Comparison of ENCODE assay signal across 22 cellular contexts in genomic region chr5:89297111-89297510, GRCh38.
A peak's percentile ranks its signal among the peaks of the same experiment; 100 is the strongest.
DNase-seq lines count a peak whose midpoint lies in the region; ATAC-seq lines count a peak whose summit lies in the region.
"Had no signal": no experiment of that assay in that cellular context is flagged by ENCODE, and none has a peak within 500 bp of the region (broad histone marks: within the 10 kb centered on the region; RNA-seq: fewer than 3 reads in every experiment).

No MANE protein-coding gene starts in this region.

- no peak overlapping the region for H3K27ac Mint-ChIP-seq in activated naive CD4-positive, alpha-beta T cell treated with anti-CD3 and anti-CD28 coated beads, Interleukin-2, amount 50 U/mL, for 72 hours
- H3K27ac Mint-ChIP-seq in stimulated activated naive CD8-positive, alpha-beta T cell treated with anti-CD3 and anti-CD28 coated beads, Interleukin-15, amount 100 ng/mL, for 72 hours: no peak overlapping the region
- H3K27ac Mint-ChIP-seq: CD8-positive, alpha-beta T cell; IgD-negative memory B cell had no signal

- peak; percentile 37 to 58 for ATAC-seq in activated naive CD4-positive, alpha-beta T cell treated with anti-CD3 and anti-CD28 coated beads, Interleukin-2, amount 50 U/mL, for 72 hours
- ATAC-seq in GM19351 (IDR thresholded peaks at IDR 0.05; ENCODE audit: unreplicated experiment): peak; percentile 41
- peak; percentile 40 for ATAC-seq in HG03565 (IDR thresholded peaks at IDR 0.05; ENCODE audit: unreplicated experiment)
- peak; percentile 93 for ATAC-seq in stimulated activated naive CD8-positive, alpha-beta T cell treated with anti-CD3 and anti-CD28 coated beads, Interleukin-15, amount 100 ng/mL, for 72 hours
- no peak for ATAC-seq in sciatic nerve
- ATAC-seq: CD8-positive, alpha-beta T cell; HCT116; PC-3 had no signal

- H3K4me1 Mint-ChIP-seq in stimulated activated naive CD8-positive, alpha-beta T cell treated with anti-CD3 and anti-CD28 coated beads, Interleukin-15, amount 100 ng/mL, for 72 hours: no peaks in the 10 kb centered on the region

- H3K9me3 Mint-ChIP-seq in activated naive CD4-positive, alpha-beta T cell treated with anti-CD3 and anti-CD28 coated beads, Interleukin-2, amount 50 U/mL, for 72 hours: peaks cover 0 to 4% of the 10 kb centered on the region in 2 donors
- H3K9me3 Mint-ChIP-seq in stimulated activated naive CD8-positive, alpha-beta T cell treated with anti-CD3 and anti-CD28 coated beads, Interleukin-15, amount 100 ng/mL, for 72 hours: no peaks in the 10 kb centered on the region
- H3K9me3 Mint-ChIP-seq: CD8-positive, alpha-beta T cell; IgD-negative memory B cell had no signal

- H3K36me3 Mint-ChIP-seq in activated naive CD4-positive, alpha-beta T cell treated with anti-CD3 and anti-CD28 coated beads, Interleukin-2, amount 50 U/mL, for 72 hours: no peaks in the 10 kb centered on the region
- H3K36me3 Mint-ChIP-seq: CD8-positive, alpha-beta T cell had no signal

- no peak overlapping the region for H3K4me3 Mint-ChIP-seq in stimulated activated naive CD8-positive, alpha-beta T cell treated with anti-CD3 and anti-CD28 coated beads, Interleukin-15, amount 100 ng/mL, for 72 hours
- H3K4me3 Mint-ChIP-seq: CD8-positive, alpha-beta T cell; IgD-negative memory B cell had no signal

- DNase-seq in activated naive CD4-positive, alpha-beta T cell treated with anti-CD3 and anti-CD28 coated beads, Interleukin-2, amount 50 U/mL, for 72 hours (ENCODE audit: low spot score in 2 of 2): no peak
- DNase-seq in activated naive CD4-positive, alpha-beta T cell (lab: John Stamatoyannopoulos, UW): no peak
- DNase-seq in stimulated activated naive CD8-positive, alpha-beta T cell treated with anti-CD3 and anti-CD28 coated beads, Interleukin-15, amount 100 ng/mL, for 72 hours: peak in 1 of 2 donors; percentile 37
- DNase-seq in sciatic nerve (ENCODE audit: low spot score) (no peak), NCI-H1417 treated with DMSO at 0.1 percent for 48 hours (lab: John Stamatoyannopoulos, UW) (no peak), head of caudate nucleus (no peak)
- DNase-seq: Calu3; CD8-positive, alpha-beta T cell; GOT3; Karpas-422; NCI-H1436 treated with DMSO at 0.1 percent for 48 hours; NCI-H2029 treated with DMSO at 0.1 percent for 48 hours; NCI-H2171; NCI-H526; PC-3; RPMI8226; SHP77 treated with DMSO at 0.1 percent for 48 hours; SK-N-SH had no signal

- H3K27me3 Mint-ChIP-seq in stimulated activated naive CD8-positive, alpha-beta T cell treated with anti-CD3 and anti-CD28 coated beads, Interleukin-15, amount 100 ng/mL, for 72 hours: no peaks in the 10 kb centered on the region
- H3K27me3 Mint-ChIP-seq: IgD-negative memory B cell had no signal

- intact Hi-C loops in sciatic nerve (cut with DNase I): no loop called here
- intact Hi-C loops in head of caudate nucleus (cut with DNase I): no loop called here
